Comparison of ENCODE assay signal across 27 cellular contexts in the genomic region with DNA sequence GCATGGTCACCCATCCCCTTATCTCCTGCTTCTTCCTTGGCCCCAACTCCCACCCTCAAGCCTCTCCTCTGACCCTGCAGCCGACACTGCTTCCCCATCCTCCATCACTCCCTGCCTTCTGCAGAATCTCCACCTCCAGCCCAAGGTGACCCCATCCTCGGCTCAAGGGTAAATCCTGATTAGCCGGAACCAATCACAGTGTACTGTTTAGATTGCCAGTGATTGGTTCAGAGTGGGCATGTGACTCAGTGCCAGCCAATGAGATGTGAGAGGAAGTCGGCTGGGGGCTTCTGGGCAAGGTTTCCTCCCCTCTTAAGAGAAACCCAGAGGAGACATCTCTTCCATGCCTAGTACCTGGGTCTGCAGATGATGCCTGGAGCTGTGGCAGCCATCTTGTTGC.
"Had no signal": no experiment of that assay in that cellular context is flagged by ENCODE, and none has a peak within 500 bp of the region (broad histone marks: within the 10 kb centered on the region; RNA-seq: fewer than 3 reads in every experiment).

No MANE protein-coding gene starts in this region.

- H3K27me3 ChIP-seq: gastrocnemius medialis, tibial nerve had no signal

- H3K9ac ChIP-seq: parathyroid adenoma had no signal

- H3K9me3 ChIP-seq: gastrocnemius medialis, psoas muscle, sigmoid colon, tibial nerve had no signal

- FAIRE-seq: kidney, small intestine had no signal

- H3K4me1 ChIP-seq: parathyroid adenoma, psoas muscle, sigmoid colon, tibial nerve had no signal

- H3K36me3 ChIP-seq: gastrocnemius medialis, sigmoid colon, tibial nerve had no signal

- DNase-seq: activated CD4-positive, alpha-beta T cell treated with anti-CD3 and anti-CD28 coated beads, Interleukin-2, amount 50 U/mL, for 1 hour; activated CD8-positive, alpha-beta memory T cell treated with anti-CD3 and anti-CD28 coated beads, Interleukin-2, amount 10 ng/mL, durations not matched to agents 7 days and 5 days; activated CD8-positive, alpha-beta T cell treated with anti-CD3 and anti-CD28 coated beads, Interleukin-2, amount 10 ng/mL, durations not matched to agents 7 days and 5 days; activated naive CD8-positive, alpha-beta T cell treated with anti-CD3 and anti-CD28 coated beads, Interleukin-2, amount 50 U/mL, for 24 hours; activated T-cell treated with anti-CD3 and anti-CD28 coated beads, Interleukin-2, amount 50 U/mL, for 48 hours; amygdala; caudate nucleus; cortex of kidney; effector memory CD8-positive, alpha-beta T cell; erythroblast; gastrocnemius medialis; hippocampal formation; kidney; left colon; naive B cell; nephron progenitor cell; nucleus accumbens; psoas muscle; sigmoid colon; small intestine; stimulated activated CD4-positive, alpha-beta T cell treated with anti-CD3 and anti-CD28 coated beads, Interleukin-1b, Interleukin-23, amount 100 ng/mL, for 48 hours; stimulated activated CD4-positive, alpha-beta T cell treated with anti-CD3 and anti-CD28 coated beads, Interleukin-4, amount 100 ng/mL, for 4 hours; stimulated activated CD8-positive, alpha-beta memory T cell treated with anti-CD3 and anti-CD28 coated beads, Interleukin-4, amount 100 ng/mL, for 48 hours; stimulated activated naive B cell treated with anti-CD40 and anti-IgM and Interleukin-4, amounts not matched to agents 10 μg/mL and 1 μg/mL and 100 μg/mL, for 72 hours; T1000 had no signal

- H2AFZ ChIP-seq: parathyroid adenoma had no signal

- H3K4me3 ChIP-seq: gastrocnemius medialis, psoas muscle, sigmoid colon, tibial nerve had no signal

- H3K27ac ChIP-seq: gastrocnemius medialis, parathyroid adenoma, psoas muscle, sigmoid colon, tibial nerve had no signal

- ATAC-seq: activated CD8-positive, alpha-beta memory T cell treated with anti-CD3 and anti-CD28 coated beads, Interleukin-2, amount 10 ng/mL, durations not matched to agents 7 days and 5 days; activated CD8-positive, alpha-beta T cell treated with anti-CD3 and anti-CD28 coated beads, Interleukin-2, amount 10 ng/mL, durations not matched to agents 7 days and 5 days; activated naive CD8-positive, alpha-beta T cell treated with anti-CD3 and anti-CD28 coated beads, Interleukin-2, amount 50 U/mL, for 24 hours; effector memory CD8-positive, alpha-beta T cell; gastrocnemius medialis; left colon; psoas muscle; stimulated activated naive B cell treated with anti-CD40 and anti-IgM and Interleukin-4, amounts not matched to agents 10 μg/mL and 1 μg/mL and 100 μg/mL, for 72 hours had no signal
